ENCODE assay signal across 1 cellular context in the genomic region with DNA sequence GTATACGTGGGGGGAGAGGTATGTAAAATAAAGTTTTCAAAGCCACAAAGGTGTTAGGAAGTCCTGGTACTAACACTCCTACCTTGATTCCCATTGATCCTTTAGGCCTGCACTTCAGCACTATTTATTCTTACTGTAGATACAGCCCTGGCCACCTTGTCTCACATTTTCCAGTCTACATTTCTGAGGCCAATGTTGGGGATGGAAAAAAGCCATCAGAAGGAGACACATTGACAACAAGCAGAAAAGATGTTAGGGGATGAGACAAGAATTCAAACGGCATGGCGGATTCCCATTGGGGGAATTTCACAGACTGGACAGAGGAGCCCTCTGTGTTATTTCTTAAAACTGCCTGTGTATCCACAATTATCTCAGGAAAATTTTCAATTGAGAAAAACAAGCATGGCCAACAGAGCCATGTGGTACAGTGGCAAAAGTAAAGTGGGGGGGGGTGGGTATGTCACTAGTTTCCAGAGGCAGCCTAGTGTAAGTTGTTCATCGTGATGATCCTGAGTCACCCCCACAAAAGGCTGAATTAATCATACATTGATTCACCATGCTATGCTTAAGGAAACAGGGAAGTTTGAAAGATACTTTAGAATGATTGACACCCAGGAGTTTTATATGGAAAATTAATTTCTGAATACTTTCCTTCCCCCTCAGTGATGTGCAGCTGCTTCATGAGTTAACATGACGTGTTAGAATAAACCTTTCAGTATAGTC.
TF ChIP-seq lines count a peak whose summit lies in the region.

No MANE protein-coding gene starts in this region.

TF ChIP-seq in GM12878, 131 proteins besides CTCF, POLR2A, EP300 and RAD21 (continued from another document):
- TF ChIP-seq, protein P1, sequence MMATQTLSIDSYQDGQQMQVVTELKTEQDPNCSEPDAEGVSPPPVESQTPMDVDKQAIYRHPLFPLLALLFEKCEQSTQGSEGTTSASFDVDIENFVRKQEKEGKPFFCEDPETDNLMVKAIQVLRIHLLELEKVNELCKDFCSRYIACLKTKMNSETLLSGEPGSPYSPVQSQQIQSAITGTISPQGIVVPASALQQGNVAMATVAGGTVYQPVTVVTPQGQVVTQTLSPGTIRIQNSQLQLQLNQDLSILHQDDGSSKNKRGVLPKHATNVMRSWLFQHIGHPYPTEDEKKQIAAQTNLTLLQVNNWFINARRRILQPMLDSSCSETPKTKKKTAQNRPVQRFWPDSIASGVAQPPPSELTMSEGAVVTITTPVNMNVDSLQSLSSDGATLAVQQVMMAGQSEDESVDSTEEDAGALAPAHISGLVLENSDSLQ (IDR thresholded peaks at IDR 0.05): peak; percentile 17; the same call in 1 of the 2 replicates
- TF ChIP-seq NFYA (IDR thresholded peaks at IDR 0.05; ENCODE audit: borderline replicate concordance, low read depth, low read length): no peak
- TF ChIP-seq STAT3 (IDR thresholded peaks at IDR 0.05; ENCODE audit: low read depth, low read length): no peak
